ENCODE assay signal across 12 cellular contexts in genomic region chr5:34415559-34416198, GRCh38.
A peak's percentile ranks its signal among the peaks of the same experiment; 100 is the strongest.
DNase-seq lines count a peak whose midpoint lies in the region; ATAC-seq and TF ChIP-seq lines count a peak whose summit lies in the region.
"Had no signal": no experiment of that assay in that cellular context is flagged by ENCODE, and none has a peak within 500 bp of the region (broad histone marks: within the 10 kb centered on the region; RNA-seq: fewer than 3 reads in every experiment).

No MANE protein-coding gene starts in this region.

- no peaks in the 10 kb centered on the region for H3K27me3 ChIP-seq in SJCRH30
- H3K27me3 ChIP-seq: left lung had no signal

- no peak overlapping the region for H3K27ac ChIP-seq in SJCRH30
- H3K27ac ChIP-seq: left lung had no signal

- peaks cover 13% of the 10 kb centered on the region; the same call in 1 of the 2 replicates for H3K9me3 ChIP-seq in SJCRH30 (replicated peaks)

- no peak overlapping the region for H3K4me3 ChIP-seq in GM12864 (ENCODE audit: low read depth, low read length)
- no peak overlapping the region for H3K4me3 ChIP-seq in choroid plexus epithelial cell (ENCODE audit: low read depth, low read length)
- no peak overlapping the region for H3K4me3 ChIP-seq in SJCRH30
- H3K4me3 ChIP-seq: left lung had no signal

- DNase-seq in GM12864 (ENCODE audit: low read depth), result peak; percentile 12
- peak; percentile 77 for DNase-seq in choroid plexus epithelial cell (ENCODE audit: low read depth)
- DNase-seq in SKM-1 (lab: John Stamatoyannopoulos, UW; ENCODE audit: unreplicated experiment), result no peak
- DNase-seq in HuH-7 (ENCODE audit: low spot score), result no peak
- no peak for DNase-seq in SJCRH30
- no peak for DNase-seq in NK-92 treated with Interleukin-12 subunit alpha and Interleukin-12 subunit beta, amount 100 ng/mL, for 24 hours (lab: John Stamatoyannopoulos, UW)
- DNase-seq: CD8-positive, alpha-beta memory T cell; KBM-7; left lung; stimulated activated CD4-positive, alpha-beta T cell treated with anti-CD3 and anti-CD28 coated beads, Interleukin-2, amount 100 ng/mL, for 24 hours had no signal

- H3K4me1 ChIP-seq in SJCRH30, result peaks cover 10% of the 10 kb centered on the region

- no peak for TF ChIP-seq CTCF in GM12864 (IDR thresholded peaks at IDR 0.05; ENCODE audit: low read depth, low read length, missing control alignments)
- no peak for TF ChIP-seq CTCF in choroid plexus epithelial cell (conservative IDR thresholded peaks at IDR 0.05; ENCODE audit: low read depth, low read length)

- H3K36me3 ChIP-seq in SJCRH30, result no peaks in the 10 kb centered on the region
- H3K36me3 ChIP-seq: left lung had no signal

- ATAC-seq in GM21360 (IDR thresholded peaks at IDR 0.05; ENCODE audit: unreplicated experiment) (peak; percentile 96), HG03108 (IDR thresholded peaks at IDR 0.05; ENCODE audit: unreplicated experiment) (peak; percentile 93)
- ATAC-seq: left lung had no signal

Comparison
In these comparisons a context has a peak if more than half of its experiments do, and no peak if none do; other contexts are left out.
1. DNase-seq: peak in GM12864 (single experiment) and choroid plexus epithelial cell (single experiment); none in SKM-1 (single experiment), HuH-7 (single experiment), SJCRH30 (0 of 2) and NK-92 treated with Interleukin-12 subunit alpha and Interleukin-12 subunit beta, amount 100 ng/mL, for 24 hours (single experiment).